In genomic region chr11:14041565-14041964, GRCh38 we compare ENCODE assay signal across 29 cellular contexts.
"Had no signal": no experiment of that assay in that cellular context is flagged by ENCODE, and none has a peak within 500 bp of the region (broad histone marks: within the 10 kb centered on the region; RNA-seq: fewer than 3 reads in every experiment).

No MANE protein-coding gene starts in this region.

- H3K9me3 ChIP-seq: MG63, Peyer's patch, SJSA1, SK-N-SH had no signal

- H3K4me2 ChIP-seq: SK-N-SH had no signal

- H3K9me2 ChIP-seq: SK-N-SH had no signal

- H3K27me3 ChIP-seq: Peyer's patch, SJSA1 had no signal

- H3K4me1 ChIP-seq: SJSA1 had no signal

- DNase-seq: MG63, NCI-H1048, NCI-H1092 treated with DMSO at 0.1 percent for 48 hours, NCI-H1105 treated with DMSO at 0.1 percent for 48 hours, NCI-H1417, NCI-H1436, NCI-H146, NCI-H1694, NCI-H187, NCI-H1930, NCI-H2029 treated with DMSO at 0.1 percent for 48 hours, NCI-H2081 treated with DMSO at 0.1 percent for 48 hours, NCI-H2107, NCI-H2171, NCI-H226, NCI-H446 treated with DMSO at 0.1 percent for 48 hours, NCI-H510A, NCI-H524, NCI-H526, NCI-H748 treated with DMSO at 0.1 percent for 48 hours, Peyer's patch, Right ventricle myocardium superior, RPMI8226, SHP77 treated with DMSO at 0.1 percent for 48 hours, SK-N-SH, SW 1271, T-helper 1 cell had no signal

- H3K27ac ChIP-seq: Peyer's patch, SJSA1 had no signal

- H3K9me3 Mint-ChIP-seq: T-helper 1 cell treated with Interleukin-12 subunit alpha and Interleukin-12 subunit beta and Interleukin-4 antibody, amounts not matched to agents 30 μg/mL and 1 μg/mL, for 36 hours had no signal

- H3K4me3 ChIP-seq: MG63, Peyer's patch, SJSA1 had no signal

- H3K36me3 ChIP-seq: MG63, SJSA1 had no signal

- H3K9ac ChIP-seq: SK-N-SH had no signal

- H3K4me3 Mint-ChIP-seq: T-helper 1 cell treated with Interleukin-12 subunit alpha and Interleukin-12 subunit beta and Interleukin-4 antibody, amounts not matched to agents 30 μg/mL and 1 μg/mL, for 36 hours had no signal

- H3K27ac Mint-ChIP-seq: T-helper 1 cell treated with Interleukin-12 subunit alpha and Interleukin-12 subunit beta and Interleukin-4 antibody, amounts not matched to agents 30 μg/mL and 1 μg/mL, for 36 hours had no signal
